Comparison of ENCODE assay signal across 8 cellular contexts in genomic region chr3:128950223-128950938, GRCh38. TPM values are rescaled to one million over a fixed set of nuclear protein-coding genes. Genes with fewer than 3 reads are reported as not detected.
DNase-seq lines count a peak whose midpoint lies in the region; ATAC-seq, FAIRE-seq and TF ChIP-seq lines count a peak whose summit lies in the region.

No MANE protein-coding gene starts in this region.

- H3K9ac ChIP-seq in H1 (replicated peaks in 1 of 4; ENCODE audit: extremely low read depth in 1 of 4, low read depth in 3 of 4, low read length in 3 of 4), result no peak overlapping the region

- DNase-seq in activated naive CD8-positive, alpha-beta T cell treated with anti-CD3 and anti-CD28 coated beads, Interleukin-2, amount 50 U/mL, for 24 hours, result peak; percentile 12
- no peak for DNase-seq in activated naive CD8-positive, alpha-beta T cell treated with anti-CD3 and anti-CD28 coated beads for 36 hours
- peak; percentile 7 for DNase-seq in NCI-H774 (lab: John Stamatoyannopoulos, UW)
- peak in 1 of 2 experiments; percentile 27 for DNase-seq in H1 (ENCODE audit: low read depth in 1 of 2, low spot score in 2 of 2)
- DNase-seq in osteoblast (ENCODE audit: insufficient read length, low spot score, missing footprints), result peak; percentile 83
- no peak for DNase-seq in NCI-H1048 (lab: John Stamatoyannopoulos, UW)
- no peak for DNase-seq in RWPE1 (ENCODE audit: low spot score)

- 76% methylated on average over 15 of the region's 15 CpGs; no CpG with 5 or more reads in 1 of the 2 experiments for WGBS in H1 (ENCODE audit: extremely low coverage in 1 of 2, insufficient coverage in 1 of 2, insufficient read length in 1 of 2, insufficient replicate concordance in 2 of 2, low coverage in 1 of 2, low lambda C conversion rate in 2 of 2, missing lambda C conversion rate in 1 of 2), 2 experiments

- no peaks in the 10 kb centered on the region for H3K79me1 ChIP-seq in H1 (ENCODE audit: low read depth, low read length)

- no peak overlapping the region for H2AK5ac ChIP-seq in H1 (ENCODE audit: low read depth, low read length)

- H3K4me1 ChIP-seq in H1 (replicated peaks in 1 of 4; ENCODE audit: control insufficient read depth in 3 of 4, insufficient read depth in 4 of 4, low read length in 3 of 4) (no peaks in the 10 kb centered on the region), osteoblast (ENCODE audit: insufficient read depth, low read length) (peaks cover 7% of the 10 kb centered on the region)

- no peak overlapping the region for H3K56ac ChIP-seq in H1 (replicated peaks; ENCODE audit: insufficient read length, low read depth, low read length)

- TF ChIP-seq POLR2A in H1 (IDR thresholded peaks at IDR 0.05; ENCODE audit: control extremely low read depth in 1 of 2, low read depth in 2 of 2, low read length in 2 of 2), result no peak

- H3K27me3 ChIP-seq in H1 (replicated peaks in 1 of 4; ENCODE audit: control insufficient read depth in 3 of 4, extremely low read depth in 1 of 4, insufficient read depth in 3 of 4, low read length in 3 of 4) (no peaks in the 10 kb centered on the region), osteoblast (ENCODE audit: insufficient read depth, low read length) (peaks cover 15% of the 10 kb centered on the region)

- H3K36me3 ChIP-seq in H1 (ENCODE audit: control insufficient read depth in 2 of 4, insufficient read depth in 4 of 4, low read length in 3 of 4) (no peaks in the 10 kb centered on the region), osteoblast (ENCODE audit: insufficient read depth, low read length) (no peaks in the 10 kb centered on the region)

- H3K27ac ChIP-seq in H1 (ENCODE audit: low read depth, low read length), result no peak overlapping the region
- H3K27ac ChIP-seq in osteoblast (ENCODE audit: low read depth, low read length), result no peak overlapping the region
- no peak overlapping the region for H3K27ac ChIP-seq in RWPE1

- no peak for FAIRE-seq in H1 (lab: Jason Lieb, UNC)

- no peak overlapping the region for H4K8ac ChIP-seq in H1 (ENCODE audit: extremely low read depth, insufficient read depth, low read length)

- POLR2A ChIA-PET in H1 (lab: Charles Lee; ENCODE audit: partially characterized antibody) (no interaction called here), RWPE1 (lab: Yijun Ruan, JAX; ENCODE audit: low non-redundant PET) (no interaction called here)

- peak; percentile 61 for ATAC-seq in activated naive CD8-positive, alpha-beta T cell treated with anti-CD3 and anti-CD28 coated beads, Interleukin-2, amount 50 U/mL, for 24 hours
- ATAC-seq in GM19035 (IDR thresholded peaks at IDR 0.05; ENCODE audit: unreplicated experiment), result no peak

- TF ChIP-seq CTCF in H1 (IDR thresholded peaks at IDR 0.05; ENCODE audit: control extremely low read depth in 1 of 3, insufficient read depth in 1 of 3, low read depth in 1 of 3, low read length in 3 of 3), result peak in 2 of 3 experiments; percentile 23 to 28; a peak in 2 of 4 replicates
- TF ChIP-seq CTCF in osteoblast (IDR thresholded peaks at IDR 0.05; ENCODE audit: extremely low read depth, low read depth, low read length), result peak; percentile 29
- TF ChIP-seq CTCF in RWPE1 (conservative IDR thresholded peaks at IDR 0.05; ENCODE audit: low read depth), result no peak

- H3K23ac ChIP-seq in H1 (ENCODE audit: insufficient read length), result no peak overlapping the region

- H3K18ac ChIP-seq in H1 (ENCODE audit: extremely low read depth, low read length), result no peak overlapping the region

- H3K4me3 ChIP-seq in H1 (ENCODE audit: extremely low read depth in 1 of 4, insufficient read depth in 2 of 4, low read depth in 3 of 4, low read length in 4 of 4) (no peak overlapping the region), osteoblast (ENCODE audit: insufficient read depth, low read length) (no peak overlapping the region)

- H4K20me1 ChIP-seq in H1 (replicated peaks in 1 of 2; ENCODE audit: control insufficient read depth in 1 of 2, insufficient read depth in 2 of 2, low read length in 2 of 2) (no peaks in the 10 kb centered on the region), osteoblast (ENCODE audit: insufficient read depth, low read length) (no peaks in the 10 kb centered on the region)

- H3K9me3 ChIP-seq in H1 (ENCODE audit: insufficient read depth in 2 of 2, low read depth in 1 of 2, low read length in 1 of 2), result peaks cover 5 to 10% of the 10 kb centered on the region in 2 experiments; a peak in 2 of 4 replicates
- H3K9me3 ChIP-seq in osteoblast (ENCODE audit: low read depth, low read length), result no peaks in the 10 kb centered on the region

- H3K9me3 Mint-ChIP-seq in activated naive CD8-positive, alpha-beta T cell treated with anti-CD3 and anti-CD28 coated beads, Interleukin-2, amount 50 U/mL, for 24 hours, result no peaks in the 10 kb centered on the region
- H3K9me3 Mint-ChIP-seq in activated naive CD8-positive, alpha-beta T cell treated with anti-CD3 and anti-CD28 coated beads for 36 hours, result no peaks in the 10 kb centered on the region

- no peaks in the 10 kb centered on the region for H3K23me2 ChIP-seq in H1 (ENCODE audit: low read depth, low read length)

- H3K27me3 Mint-ChIP-seq in activated naive CD8-positive, alpha-beta T cell treated with anti-CD3 and anti-CD28 coated beads, Interleukin-2, amount 50 U/mL, for 24 hours, result no peaks in the 10 kb centered on the region
- H3K27me3 Mint-ChIP-seq in activated naive CD8-positive, alpha-beta T cell treated with anti-CD3 and anti-CD28 coated beads for 36 hours, result no peaks in the 10 kb centered on the region

- H3K4me1 Mint-ChIP-seq in activated naive CD8-positive, alpha-beta T cell treated with anti-CD3 and anti-CD28 coated beads, Interleukin-2, amount 50 U/mL, for 24 hours, result no peaks in the 10 kb centered on the region
- no peaks in the 10 kb centered on the region for H3K4me1 Mint-ChIP-seq in activated naive CD8-positive, alpha-beta T cell treated with anti-CD3 and anti-CD28 coated beads for 36 hours

- no peak overlapping the region for H2AFZ ChIP-seq in H1 (ENCODE audit: low read length)
- no peak overlapping the region for H2AFZ ChIP-seq in osteoblast (ENCODE audit: low read length)

- no peak overlapping the region for H2BK12ac ChIP-seq in H1 (ENCODE audit: low read depth, low read length)

- no peaks in the 10 kb centered on the region for H3K36me3 Mint-ChIP-seq in activated naive CD8-positive, alpha-beta T cell treated with anti-CD3 and anti-CD28 coated beads, Interleukin-2, amount 50 U/mL, for 24 hours (ENCODE audit: low read depth)
- no peaks in the 10 kb centered on the region for H3K36me3 Mint-ChIP-seq in activated naive CD8-positive, alpha-beta T cell treated with anti-CD3 and anti-CD28 coated beads for 36 hours

- no peak for TF ChIP-seq EP300 in H1 (IDR thresholded peaks at IDR 0.05; ENCODE audit: borderline replicate concordance in 1 of 2, low read depth in 2 of 2, low read length in 2 of 2)

- no peak overlapping the region for H2BK5ac ChIP-seq in H1 (ENCODE audit: low read depth, low read length)

- no peak overlapping the region for H2BK20ac ChIP-seq in H1 (ENCODE audit: low read length)

- TF ChIP-seq RAD21 in H1 (IDR thresholded peaks at IDR 0.05 in 1 of 2, conservative IDR thresholded peaks at IDR 0.05 in 1 of 2; ENCODE audit: low read depth in 2 of 2, low read length in 2 of 2), result peak; percentile 38 to 54

- H3K4me3 Mint-ChIP-seq in activated naive CD8-positive, alpha-beta T cell treated with anti-CD3 and anti-CD28 coated beads, Interleukin-2, amount 50 U/mL, for 24 hours, result no peak overlapping the region
- H3K4me3 Mint-ChIP-seq in activated naive CD8-positive, alpha-beta T cell treated with anti-CD3 and anti-CD28 coated beads for 36 hours, result no peak overlapping the region

- H4K5ac ChIP-seq in H1 (ENCODE audit: insufficient read length, low read depth, low read length), result no peak overlapping the region

- H3K27ac Mint-ChIP-seq in activated naive CD8-positive, alpha-beta T cell treated with anti-CD3 and anti-CD28 coated beads, Interleukin-2, amount 50 U/mL, for 24 hours, result no peak overlapping the region
- H3K27ac Mint-ChIP-seq in activated naive CD8-positive, alpha-beta T cell treated with anti-CD3 and anti-CD28 coated beads for 36 hours, result no peak overlapping the region

- no peak overlapping the region for H3K4me2 ChIP-seq in H1 (ENCODE audit: insufficient read depth in 1 of 2, low read depth in 2 of 2, low read length in 2 of 2)
- H3K4me2 ChIP-seq in osteoblast (ENCODE audit: insufficient read depth, low read length), result no peak overlapping the region

- H3K4ac ChIP-seq in H1 (replicated peaks; ENCODE audit: insufficient read length, low read depth, low read length), result no peak overlapping the region

- CTCF ChIA-PET in H1 (lab: Charles Lee; ENCODE audit: partially characterized antibody) (interaction anchor here (0.8 to 1.4 kb wide), 3 partner anchors 14 to 104 kb away, joined by 3 to 11 read pairs (median 3); no protein-coding TSS in a partner anchor), RWPE1 (lab: Yijun Ruan, JAX) (interaction anchor here (0.6 to 1.1 kb wide), 3 partner anchors 19 to 269 kb away, joined by 3 to 4 read pairs (median 4); no protein-coding TSS in a partner anchor)

- no peak overlapping the region for H2BK120ac ChIP-seq in H1 (replicated peaks; ENCODE audit: low read depth, low read length)

- no peak overlapping the region for H4K91ac ChIP-seq in H1 (replicated peaks; ENCODE audit: insufficient read length, low read length)

- H2BK15ac ChIP-seq in H1 (ENCODE audit: low read length), result no peak overlapping the region

- H3K79me2 ChIP-seq in H1 (ENCODE audit: control insufficient read depth in 1 of 2, insufficient read depth in 2 of 2, low read length in 2 of 2) (no peaks in the 10 kb centered on the region), osteoblast (ENCODE audit: insufficient read depth, low read length) (no peaks in the 10 kb centered on the region)

- H3K14ac ChIP-seq in H1 (ENCODE audit: insufficient read length), result no peak overlapping the region

RNA-seq across cellular contexts. Expression of gene CFAP92, which starts 43.5 kb away (rescaled TPM):
- under 1 TPM; 0.40 to 0.56 TPM for total RNA-seq in activated naive CD8-positive, alpha-beta T cell treated with anti-CD3 and anti-CD28 coated beads for 36 hours
- total RNA-seq in H1 (2021; fragmentation: NEBNext Ultra II Directional; extraction: Animal tissue kit (Norgen Biotek cat#: 25700)), result 2.0 and 2.4 TPM in 2 replicates
- polyA plus RNA-seq in H1 (2011; rRNA removed), result 0.77 and 1.2 TPM in 2 replicates
- 0.94 TPM for polyA plus RNA-seq in H1 (2011; cell fraction: cytosol; rRNA removed)
- 1.2 TPM for polyA plus RNA-seq in H1 (2011; cell fraction: nucleus; rRNA removed)
- 1.1 to 1.6 TPM (median 1.2 TPM) in 4 replicates for polyA plus RNA-seq in H1 (2012, experiment 1 of 2)
- 0.60 TPM for polyA plus RNA-seq in H1 (2012, experiment 2 of 2)
- 1.4 TPM for polyA plus RNA-seq in H1 (2013, experiment 1 of 2)
- 1.6 TPM for polyA plus RNA-seq in H1 (2013, experiment 2 of 2)
- polyA minus RNA-seq in H1 (2011; rRNA and poly(A)+ RNA removed), result 1.00 and 1.1 TPM in 2 replicates
- polyA minus RNA-seq in H1 (2011; cell fraction: cytosol; rRNA and poly(A)+ RNA removed), result 0.73 TPM
- 2.2 TPM for polyA minus RNA-seq in H1 (2011; cell fraction: nucleus; rRNA and poly(A)+ RNA removed)
- not detected in 2 replicates for total RNA-seq in osteoblast

RNA-seq across cellular contexts. Expression of gene EFCC1, which starts 50.7 kb away (rescaled TPM):
- under 1 TPM; 0.18 to 0.45 TPM for total RNA-seq in activated naive CD8-positive, alpha-beta T cell treated with anti-CD3 and anti-CD28 coated beads for 36 hours
- total RNA-seq in H1 (2021; fragmentation: NEBNext Ultra II Directional; extraction: Animal tissue kit (Norgen Biotek cat#: 25700)), result 0.37 and 0.44 TPM in 2 replicates
- polyA plus RNA-seq in H1 (2011; rRNA removed), result 0.14 and 0.30 TPM in 2 replicates
- 0.18 TPM for polyA plus RNA-seq in H1 (2011; cell fraction: cytosol; rRNA removed)
- 0.40 TPM for polyA plus RNA-seq in H1 (2011; cell fraction: nucleus; rRNA removed)
- 0.08 to 0.13 TPM in 2 of 4 replicates, not detected in the others for polyA plus RNA-seq in H1 (2012, experiment 1 of 2)
- 0.10 TPM for polyA plus RNA-seq in H1 (2012, experiment 2 of 2)
- polyA plus RNA-seq in H1 (2013, experiment 1 of 2), result 0.02 TPM
- polyA plus RNA-seq in H1 (2013, experiment 2 of 2), result 0.07 TPM
- 0.32 and 0.41 TPM in 2 replicates for polyA minus RNA-seq in H1 (2011; rRNA and poly(A)+ RNA removed)
- not detected for polyA minus RNA-seq in H1 (2011; cell fraction: cytosol; rRNA and poly(A)+ RNA removed)
- polyA minus RNA-seq in H1 (2011; cell fraction: nucleus; rRNA and poly(A)+ RNA removed), result 0.20 TPM
- not detected in 2 replicates for total RNA-seq in osteoblast

Comparison
In these comparisons a context has a peak if more than half of its experiments do, and no peak if none do; other contexts are left out.
1. DNase-seq: peak in activated naive CD8-positive, alpha-beta T cell treated with anti-CD3 and anti-CD28 coated beads, Interleukin-2, amount 50 U/mL, for 24 hours (single experiment), NCI-H774 (single experiment) and osteoblast (single experiment); none in activated naive CD8-positive, alpha-beta T cell treated with anti-CD3 and anti-CD28 coated beads for 36 hours (single experiment), NCI-H1048 (single experiment) and RWPE1 (single experiment).